8 cellular contexts compared by ENCODE assay signal in genomic region chr6:148203970-148204369, GRCh38.
DNase-seq lines count a peak whose midpoint lies in the region; ATAC-seq, FAIRE-seq and TF ChIP-seq lines count a peak whose summit lies in the region.

No MANE protein-coding gene starts in this region.

- BruUV-seq in K562 (replicated peaks; lab: Mats Ljungman, UMichigan): no TSS peak

- FAIRE-seq in K562 (lab: Jason Lieb, UNC): no peak

- H3K27me3 Mint-ChIP-seq in T-helper 2 cell treated with Interferon-gamma antibody and Interleukin-4, amounts not matched to agents 5 μg/mL and 100 μg/mL, for 36 hours (ENCODE audit: low read depth): peaks cover 83% of the 10 kb centered on the region

- 3% methylated on average over 9 of the region's 9 CpGs for WGBS in K562 (ENCODE audit: insufficient coverage, low coverage, missing lambda C conversion rate)

- no peak for TF ChIP-seq CTCF in K562 (IDR thresholded peaks at IDR 0.05 in 2 of 3, conservative IDR thresholded peaks at IDR 0.05 in 1 of 3; ENCODE audit: insufficient read depth in 2 of 3, low read depth in 1 of 3, low read length in 3 of 3)

- H4K20me1 ChIP-seq in K562 (replicated peaks; ENCODE audit: control insufficient read depth, insufficient read depth, low read length): no peaks in the 10 kb centered on the region; the same call in 1 of the 2 replicates

- H3K4me3 Mint-ChIP-seq in T-helper 2 cell treated with Interferon-gamma antibody and Interleukin-4, amounts not matched to agents 5 μg/mL and 100 μg/mL, for 36 hours: peak overlapping the region; percentile 45

- CTCF ChIA-PET in K562 (lab: Yijun Ruan, JAX; ENCODE audit: low intra/inter-chr PET ratio): no interaction called here

- TF ChIP-seq EP300 in K562 (IDR thresholded peaks at IDR 0.05; ENCODE audit: low read length): no peak

- H3K27me3 ChIP-seq in K562 (ENCODE audit: control insufficient read depth in 2 of 2, insufficient read depth in 2 of 2, low read length in 2 of 2): peaks cover 13 to 29% of the 10 kb centered on the region in 2 experiments; a peak in 3 of 5 replicates

- in situ Hi-C loops in K562 (cut with MboI): no loop called here

- intact Hi-C loops in K562 (cut with micrococcal nuclease): no loop called here

- peaks cover 5% of the 10 kb centered on the region for H3K9me3 Mint-ChIP-seq in T-helper 2 cell treated with Interferon-gamma antibody and Interleukin-4, amounts not matched to agents 5 μg/mL and 100 μg/mL, for 36 hours

- no peaks in the 10 kb centered on the region for H3K4me1 ChIP-seq in K562 (replicated peaks in 1 of 2; ENCODE audit: control insufficient read depth in 2 of 2, insufficient read depth in 2 of 2, low read length in 2 of 2)

- H3K9ac ChIP-seq in K562 (ENCODE audit: insufficient read depth in 1 of 2, low read depth in 2 of 2, low read length in 2 of 2): no peak overlapping the region

- H2AFZ ChIP-seq in K562 (ENCODE audit: low read depth, low read length): no peak overlapping the region

- POLR2A ChIA-PET in K562 (lab: Yijun Ruan, JAX): no interaction called here

- H3K36me3 Mint-ChIP-seq in T-helper 2 cell treated with Interferon-gamma antibody and Interleukin-4, amounts not matched to agents 5 μg/mL and 100 μg/mL, for 36 hours (ENCODE audit: low read depth): peaks cover 4% of the 10 kb centered on the region

- peak; percentile 44 for DNase-seq in AG08396 (ENCODE audit: low spot score)
- DNase-seq in T-helper 2 cell treated with Interferon-gamma antibody and Interleukin-4, amounts not matched to agents 5 μg/mL and 100 μg/mL, for 36 hours (ENCODE audit: low spot score): peak; percentile 84
- DNase-seq in K562 (ENCODE audit: extremely low read depth in 1 of 4, low spot score in 3 of 4): peak in 1 of 4 experiments; percentile 8
- peak; percentile 4 for DNase-seq in stimulated activated CD8-positive, alpha-beta memory T cell treated with anti-CD3 and anti-CD28 coated beads, Interleukin-12 subunit alpha, Interleukin-12 subunit beta, amount 100 ng/mL, for 1 hour (ENCODE audit: low read depth)
- DNase-seq in NCI-H82 treated with DMSO at 0.1 percent for 48 hours (lab: John Stamatoyannopoulos, UW; ENCODE audit: unreplicated experiment): no peak
- DNase-seq in NCI-H446 treated with DMSO at 0.1 percent for 48 hours (lab: John Stamatoyannopoulos, UW): no peak

- peaks cover 13% of the 10 kb centered on the region for H3K4me1 Mint-ChIP-seq in T-helper 2 cell treated with Interferon-gamma antibody and Interleukin-4, amounts not matched to agents 5 μg/mL and 100 μg/mL, for 36 hours (ENCODE audit: low read depth)

- ATAC-seq in GM19328 (IDR thresholded peaks at IDR 0.05; ENCODE audit: unreplicated experiment) (peak; percentile 96), HG03378 (IDR thresholded peaks at IDR 0.05; ENCODE audit: unreplicated experiment) (peak; percentile 100), K562 (no peak; the same call in 1 of the 3 replicates)

- no peak for TF ChIP-seq POLR2A in K562 (conservative IDR thresholded peaks at IDR 0.05)

- no peaks in the 10 kb centered on the region for H3K9me3 ChIP-seq in K562 (replicated peaks; ENCODE audit: control insufficient read depth, insufficient read depth, low read depth, low read length)

- no peaks in the 10 kb centered on the region for H3K36me3 ChIP-seq in K562 (ENCODE audit: control insufficient read depth, insufficient read depth, low read length)

- H3K4me3 ChIP-seq in K562: no peak overlapping the region

- no peak overlapping the region for H3K4me2 ChIP-seq in K562 (ENCODE audit: insufficient read depth, low read length)

- H3K27ac Mint-ChIP-seq in T-helper 2 cell treated with Interferon-gamma antibody and Interleukin-4, amounts not matched to agents 5 μg/mL and 100 μg/mL, for 36 hours: peak overlapping the region; percentile 79

- H3K79me2 ChIP-seq in K562 (ENCODE audit: control insufficient read depth, insufficient read depth, low read length): no peaks in the 10 kb centered on the region

- H3K9me1 ChIP-seq in K562 (ENCODE audit: control insufficient read depth, insufficient read depth, low read length): no peaks in the 10 kb centered on the region

- no peak for TF ChIP-seq RAD21 in K562 (CRISPR knock-in tag; conservative IDR thresholded peaks at IDR 0.05 in 1 of 2, IDR thresholded peaks at IDR 0.05 in 1 of 2)

- H3K27ac ChIP-seq in K562 (ENCODE audit: extremely low read depth, low read depth, low read length): no peak overlapping the region

TF ChIP-seq in K562, 482 proteins besides CTCF, POLR2A, EP300 and RAD21 (continues in another document):
- TF ChIP-seq IFI16 (CRISPR knock-in tag; IDR thresholded peaks at IDR 0.05) (no peak), THRB (CRISPR knock-in tag; conservative IDR thresholded peaks at IDR 0.05) (no peak), PBX2 (CRISPR knock-in tag; IDR thresholded peaks at IDR 0.05; ENCODE audit: low read depth) (no peak), PBX2 (tag; conservative IDR thresholded peaks at IDR 0.05; ENCODE audit: low read depth) (no peak), NR2F6 (CRISPR knock-in tag; IDR thresholded peaks at IDR 0.05) (no peak), RBM34 (IDR thresholded peaks at IDR 0.05; ENCODE audit: borderline replicate concordance, insufficient read depth, low read length) (no peak), RBM22 (IDR thresholded peaks at IDR 0.05; ENCODE audit: low read depth, low read length, poor library complexity, severe bottlenecking) (no peak), MYC (IDR thresholded peaks at IDR 0.05; ENCODE audit: low read depth, low read length) (no peak), MYC (CRISPR knock-in tag; IDR thresholded peaks at IDR 0.05; ENCODE audit: borderline replicate concordance, low read depth) (no peak), ZNF766 (CRISPR knock-in tag; conservative IDR thresholded peaks at IDR 0.05) (0 out of 2 replicates have a peak, but pooled peaks have one; percentile 32), SOX6 (IDR thresholded peaks at IDR 0.05) (peak; percentile 38; the same call in 1 of the 2 replicates), ZBTB12 (CRISPR knock-in tag; IDR thresholded peaks at IDR 0.05) (0 out of 2 replicates have a peak, but pooled peaks have one; percentile 39), BRD9 (IDR thresholded peaks at IDR 0.05; ENCODE audit: low read depth, partially characterized antibody) (no peak), MTA2 (IDR thresholded peaks at IDR 0.05; ENCODE audit: low read depth) (no peak), ATF7 (IDR thresholded peaks at IDR 0.05) (0 out of 2 replicates have a peak, but pooled peaks have one; percentile 15), ESRRA (IDR thresholded peaks at IDR 0.05; ENCODE audit: borderline replicate concordance, low read depth) (peak; percentile 33; the same call in 1 of the 2 replicates), ATF4 (CRISPR knock-in tag; IDR thresholded peaks at IDR 0.05) (0 out of 2 replicates have a peak, but pooled peaks have one; percentile 31), ZNF778 (CRISPR knock-in tag; IDR thresholded peaks at IDR 0.05) (no peak), ZBTB1 (CRISPR knock-in tag; IDR thresholded peaks at IDR 0.05; ENCODE audit: borderline replicate concordance, low read depth) (no peak), OTX1 (CRISPR knock-in tag; IDR thresholded peaks at IDR 0.05) (no peak), RCOR1 (IDR thresholded peaks at IDR 0.05; ENCODE audit: borderline replicate concordance in 1 of 2, low read depth in 2 of 2, low read length in 2 of 2) (no peak)

Comparison
In these comparisons a context has a peak if more than half of its experiments do, and no peak if none do; other contexts are left out.
1. DNase-seq: peak in AG08396 (single experiment), T-helper 2 cell treated with Interferon-gamma antibody and Interleukin-4, amounts not matched to agents 5 μg/mL and 100 μg/mL, for 36 hours (single experiment) and stimulated activated CD8-positive, alpha-beta memory T cell treated with anti-CD3 and anti-CD28 coated beads, Interleukin-12 subunit alpha, Interleukin-12 subunit beta, amount 100 ng/mL, for 1 hour (single experiment); none in NCI-H82 treated with DMSO at 0.1 percent for 48 hours (single experiment) and NCI-H446 treated with DMSO at 0.1 percent for 48 hours (single experiment).